Comparison of ENCODE assay signal across 16 cellular contexts in genomic region chr15:86735244-86736040, GRCh38.
DNase-seq lines count a peak whose midpoint lies in the region; ATAC-seq, FAIRE-seq and TF ChIP-seq lines count a peak whose summit lies in the region.
"Had no signal": no experiment of that assay in that cellular context is flagged by ENCODE, and none has a peak within 500 bp of the region (broad histone marks: within the 10 kb centered on the region; RNA-seq: fewer than 3 reads in every experiment).

No MANE protein-coding gene starts in this region.

- H3K27me3 ChIP-seq in endodermal cell (ENCODE audit: control insufficient read depth, insufficient read depth, low read length, poor library complexity, severe bottlenecking), result no peaks in the 10 kb centered on the region

- TF ChIP-seq POLR2A in A549 (IDR thresholded peaks at IDR 0.05; ENCODE audit: low read length), result no peak

- POLR2A ChIA-PET in A549 (lab: Yijun Ruan, JAX), result no interaction called here

- no peaks in the 10 kb centered on the region for H3K27me3 Mint-ChIP-seq in endodermal cell (ENCODE audit: insufficient read depth)

- FAIRE-seq in A549 (lab: Jason Lieb, UNC), result no peak

- DNase-seq in A549 (ENCODE audit: low read depth in 1 of 2, low spot score in 1 of 2) (no peak), LNCaP clone FGC (ENCODE audit: low read depth) (peak; percentile 56), NCI-H774 (lab: John Stamatoyannopoulos, UW) (peak; percentile 57), epithelial cell of esophagus (ENCODE audit: low read depth) (peak; percentile 66), endodermal cell (no peak), NCI-H2196 treated with DMSO at 0.1 percent for 48 hours (lab: John Stamatoyannopoulos, UW; ENCODE audit: unreplicated experiment) (no peak), germinal center (ENCODE audit: low spot score) (no peak)
- DNase-seq: Calu3, GOT3, NCI-H187 treated with DMSO at 0.1 percent for 48 hours, NCI-H2171, NCI-H524, SK-N-SH had no signal

- peaks cover 6% of the 10 kb centered on the region for H3K9me3 Mint-ChIP-seq in endodermal cell
- H3K9me3 Mint-ChIP-seq: CD14-positive monocyte had no signal

- H3K4me2 ChIP-seq in A549, result no peak overlapping the region
- H3K4me2 ChIP-seq: SK-N-SH had no signal

- no peak overlapping the region for H3K4me3 Mint-ChIP-seq in endodermal cell
- H3K4me3 Mint-ChIP-seq: CD14-positive monocyte had no signal

- H3K4me1 ChIP-seq in A549 (no peaks in the 10 kb centered on the region), endodermal cell (ENCODE audit: control insufficient read depth, insufficient read depth, low read length) (no peaks in the 10 kb centered on the region)

- H3K9me3 ChIP-seq in A549 (no peaks in the 10 kb centered on the region), endodermal cell (ENCODE audit: control insufficient read depth, low read length) (peaks cover 4% of the 10 kb centered on the region)
- H3K9me3 ChIP-seq: SK-N-SH had no signal

- H3K4me1 Mint-ChIP-seq in endodermal cell, result peaks cover 3% of the 10 kb centered on the region
- H3K4me1 Mint-ChIP-seq: CD14-positive monocyte had no signal

- H3K27ac Mint-ChIP-seq in endodermal cell, result no peak overlapping the region
- H3K27ac Mint-ChIP-seq: CD14-positive monocyte had no signal

- 13% methylated on average over 5 of the region's 5 CpGs for WGBS in A549 (ENCODE audit: missing lambda C conversion rate)
- WGBS in endodermal cell (ENCODE audit: insufficient coverage in 1 of 2, insufficient read length in 1 of 2), 2 experiments, result 63 to 82% methylated on average over 2 to 5 of the region's 5 CpGs

- no peak for TF ChIP-seq RAD21 in A549 (conservative IDR thresholded peaks at IDR 0.05 in 1 of 2, IDR thresholded peaks at IDR 0.05 in 1 of 2)

- no peaks in the 10 kb centered on the region for H3K36me3 ChIP-seq in endodermal cell (ENCODE audit: control insufficient read depth, insufficient read depth, low read length)

- H3K4me3 ChIP-seq in A549, result no peak overlapping the region
- H3K4me3 ChIP-seq in LNCaP clone FGC (ENCODE audit: low read depth, low read length), result no peak overlapping the region
- H3K4me3 ChIP-seq in epithelial cell of esophagus (ENCODE audit: low read length), result no peak overlapping the region
- no peak overlapping the region for H3K4me3 ChIP-seq in endodermal cell (ENCODE audit: low read length)

- H3K27ac ChIP-seq in A549 (no peak overlapping the region), endodermal cell (ENCODE audit: low read depth, low read length) (no peak overlapping the region)

- H3K36me3 Mint-ChIP-seq in endodermal cell (ENCODE audit: low read depth), result no peaks in the 10 kb centered on the region
- H3K36me3 Mint-ChIP-seq: CD14-positive monocyte had no signal

- TF ChIP-seq CTCF in A549 (IDR thresholded peaks at IDR 0.05) (no peak), LNCaP clone FGC (IDR thresholded peaks at IDR 0.05; ENCODE audit: control insufficient read depth, extremely low read depth, insufficient read depth) (no peak), epithelial cell of esophagus (IDR thresholded peaks at IDR 0.05; ENCODE audit: insufficient read depth, low read depth, low read length, missing control alignments) (no peak), endodermal cell (conservative IDR thresholded peaks at IDR 0.05) (no peak)

- no peak for ATAC-seq in A549
- ATAC-seq in GM19351 (IDR thresholded peaks at IDR 0.05; ENCODE audit: unreplicated experiment), result no peak
- ATAC-seq: Right ventricle myocardium inferior had no signal

- CTCF ChIA-PET in A549 (lab: Yijun Ruan, JAX), result interaction anchor here (1.2 kb wide), 1 partner anchor 111 kb away, joined by 3 read pairs; no protein-coding TSS in a partner anchor

- H3K9ac ChIP-seq in endodermal cell (ENCODE audit: extremely low read depth, low read length, poor library complexity, severe bottlenecking), result no peak overlapping the region
- H3K9ac ChIP-seq: SK-N-SH had no signal

- no peak for TF ChIP-seq EP300 in A549 (IDR thresholded peaks at IDR 0.05)

TF ChIP-seq in A549, 52 proteins besides CTCF, POLR2A, EP300 and RAD21:
- no peak for TF ChIP-seq HOXB5 (CRISPR knock-in tag; IDR thresholded peaks at IDR 0.05)
- peak; percentile 99 for TF ChIP-seq MAFK (IDR thresholded peaks at IDR 0.05; ENCODE audit: partially characterized antibody)

Comparison
In these comparisons a context has a peak if more than half of its experiments do, and no peak if none do; other contexts are left out.
1. DNase-seq: peak in LNCaP clone FGC (single experiment), NCI-H774 (single experiment) and epithelial cell of esophagus (single experiment); none in A549 (0 of 2), endodermal cell (single experiment), NCI-H2196 treated with DMSO at 0.1 percent for 48 hours (single experiment) and germinal center (single experiment).